ENCODE assay signal across 3 cellular contexts in genomic region chr22:24466831-24467249, GRCh38.
A peak's percentile ranks its signal among the peaks of the same experiment; 100 is the strongest.
TF ChIP-seq lines count a peak whose summit lies in the region.

No MANE protein-coding gene starts in this region.

TF ChIP-seq in liver, 16 proteins besides CTCF, POLR2A, EP300 and RAD21:
- peak; percentile 67 to 72 for TF ChIP-seq RXRA (IDR thresholded peaks at IDR 0.05)
- TF ChIP-seq FOXA1 (IDR thresholded peaks at IDR 0.05), result no peak
- peak; percentile 95 for TF ChIP-seq NR2F2 (IDR thresholded peaks at IDR 0.05)

TF ChIP-seq in HepG2, 621 proteins besides CTCF, POLR2A, EP300 and RAD21:
- TF ChIP-seq ZNF792 (CRISPR knock-in tag; IDR thresholded peaks at IDR 0.05) (no peak), ZNF331 (CRISPR knock-in tag; IDR thresholded peaks at IDR 0.05) (no peak), SUZ12 (IDR thresholded peaks at IDR 0.05; ENCODE audit: low read depth, low read length) (no peak), SETDB1 (CRISPR knock-in tag; IDR thresholded peaks at IDR 0.05; ENCODE audit: borderline replicate concordance) (no peak), MBNL3 (CRISPR knock-in tag; conservative IDR thresholded peaks at IDR 0.05) (no peak), THAP7 (CRISPR knock-in tag; IDR thresholded peaks at IDR 0.05) (no peak), SKIL (CRISPR knock-in tag; IDR thresholded peaks at IDR 0.05; ENCODE audit: borderline replicate concordance) (no peak), ZNF205 (CRISPR knock-in tag; IDR thresholded peaks at IDR 0.05) (no peak), NPAS2 (CRISPR knock-in tag; IDR thresholded peaks at IDR 0.05; ENCODE audit: borderline replicate concordance) (no peak), ZNF749 (CRISPR knock-in tag; IDR thresholded peaks at IDR 0.05; ENCODE audit: borderline replicate concordance) (no peak), ZNF263 (CRISPR knock-in tag; IDR thresholded peaks at IDR 0.05) (no peak), TAF1 (CRISPR knock-in tag; IDR thresholded peaks at IDR 0.05) (no peak), MAFG (CRISPR knock-in tag; IDR thresholded peaks at IDR 0.05) (no peak)

TF ChIP-seq in K562, 482 proteins besides CTCF, POLR2A, EP300 and RAD21:
- TF ChIP-seq NFIC (IDR thresholded peaks at IDR 0.05), result peak; percentile 84
- TF ChIP-seq MEF2A (IDR thresholded peaks at IDR 0.05; ENCODE audit: control insufficient read depth, low read depth, low read length), result peak; percentile 21; the same call in 1 of the 2 replicates
- TF ChIP-seq PTTG1 (tag; IDR thresholded peaks at IDR 0.05; ENCODE audit: low read depth), result no peak
